Comparison of ENCODE assay signal across 9 cellular contexts in the genomic region with DNA sequence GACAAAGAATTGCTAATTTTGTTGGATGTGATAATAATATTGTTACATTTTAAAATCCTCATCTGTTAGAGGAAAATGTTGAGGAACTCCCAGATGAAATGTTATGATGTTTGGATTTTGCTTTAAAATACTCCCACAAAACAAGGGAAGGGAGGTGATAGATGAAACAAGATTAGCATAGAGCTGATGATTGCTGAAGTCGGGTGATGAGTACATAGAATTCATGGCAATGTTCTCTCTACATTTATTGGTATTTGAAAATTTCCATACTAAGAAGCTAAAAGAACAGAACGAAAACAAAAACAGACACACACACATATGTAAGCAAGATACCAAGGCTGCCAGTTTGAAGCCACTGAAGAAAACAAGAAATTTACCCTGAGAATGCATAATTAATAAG. TPM values are rescaled to one million over a fixed set of nuclear protein-coding genes. Genes with fewer than 3 reads are reported as not detected.
DNase-seq lines count a peak whose midpoint lies in the region; ATAC-seq, FAIRE-seq and TF ChIP-seq lines count a peak whose summit lies in the region.
"Had no signal": no experiment of that assay in that cellular context is flagged by ENCODE, and none has a peak within 500 bp of the region (broad histone marks: within the 10 kb centered on the region; RNA-seq: fewer than 3 reads in every experiment).

No MANE protein-coding gene starts in this region.

- intact Hi-C loops in Caco-2 (cut with micrococcal nuclease; ENCODE audit: unreplicated experiment) = loop anchor here (10.0 kb wide), 1 partner anchor 319 kb away; a partner anchor contains a TSS
- intact Hi-C loops in esophagus squamous epithelium (cut with DNase I) = no loop called here

- H3K27ac ChIP-seq in RWPE2 (ENCODE audit: poor library complexity, severe bottlenecking) = peak overlapping the region; percentile 77
- H3K27ac ChIP-seq in esophagus squamous epithelium = peak overlapping the region; percentile 94 to 96 (median 95)

- H3K27me3 ChIP-seq in Caco-2 (replicated peaks; ENCODE audit: control insufficient read depth, insufficient read depth, low read length) (no peaks in the 10 kb centered on the region), RWPE2 (ENCODE audit: insufficient read depth, poor library complexity, severe bottlenecking) (no peaks in the 10 kb centered on the region), esophagus squamous epithelium (no peaks in the 10 kb centered on the region)

- H3K4me3 ChIP-seq in Caco-2 (ENCODE audit: low read depth, low read length) (peak overlapping the region; percentile 85), RWPE2 (ENCODE audit: severe bottlenecking) (peak overlapping the region; percentile 46), esophagus squamous epithelium (peak overlapping the region; percentile 72 to 80 (median 78))

- TF ChIP-seq CTCF in Caco-2 (IDR thresholded peaks at IDR 0.05; ENCODE audit: insufficient read depth in 1 of 2, low read depth in 1 of 2, low read length in 1 of 2, severe bottlenecking in 1 of 2, unreplicated experiment in 1 of 2) = no peak
- TF ChIP-seq CTCF in RWPE2 (IDR thresholded peaks at IDR 0.05; ENCODE audit: poor library complexity, severe bottlenecking) = no peak
- TF ChIP-seq CTCF in esophagus squamous epithelium (IDR thresholded peaks at IDR 0.05) = no peak
- TF ChIP-seq CTCF in osteocyte (IDR thresholded peaks at IDR 0.05) = no peak

- ATAC-seq in RWPE2 (ENCODE audit: low read depth) (no peak), GM18858 (IDR thresholded peaks at IDR 0.05; ENCODE audit: unreplicated experiment) (no peak), GM19455 (IDR thresholded peaks at IDR 0.05; ENCODE audit: unreplicated experiment) (no peak)

- POLR2A ChIA-PET in Caco-2 (lab: Charles Lee) = no interaction called here

- WGBS in esophagus squamous epithelium, 2 donors = 29 to 36% methylated on average over 2 of the region's 2 CpGs

- no peak for TF ChIP-seq POLR2A in esophagus squamous epithelium (IDR thresholded peaks at IDR 0.05)

- peaks cover 28% of the 10 kb centered on the region for H3K36me3 Mint-ChIP-seq in Caco-2 (ENCODE audit: insufficient read depth, unreplicated experiment)
- H3K36me3 Mint-ChIP-seq in osteocyte (ENCODE audit: unreplicated experiment) = peaks cover 29% of the 10 kb centered on the region

- no peak for FAIRE-seq in urothelium cell line (lab: Jason Lieb, UNC)

- no peaks in the 10 kb centered on the region; the same call in 1 of the 2 replicates for H3K36me3 ChIP-seq in Caco-2 (ENCODE audit: control insufficient read depth, insufficient read depth, low read length)
- H3K36me3 ChIP-seq in RWPE2 (ENCODE audit: low read depth) = peaks cover 10% of the 10 kb centered on the region
- peaks cover 0 to 8% (median 0%) of the 10 kb centered on the region in 3 donors for H3K36me3 ChIP-seq in esophagus squamous epithelium

- TSS peak; percentile 19 for BruUV-seq in Caco-2 (replicated peaks; lab: Mats Ljungman, UMichigan)

- CTCF ChIA-PET in Caco-2 (lab: Charles Lee) = interaction anchor here (0.9 kb wide), 1 partner anchor 586 kb away, joined by 5 read pairs; no protein-coding TSS in a partner anchor

- H3K27me3 Mint-ChIP-seq in Caco-2 (ENCODE audit: insufficient read depth, unreplicated experiment) (no peaks in the 10 kb centered on the region), osteocyte (ENCODE audit: unreplicated experiment) (no peaks in the 10 kb centered on the region)

- no peaks in the 10 kb centered on the region for H3K9me3 ChIP-seq in Caco-2
- no peaks in the 10 kb centered on the region for H3K9me3 ChIP-seq in RWPE2 (ENCODE audit: severe bottlenecking)
- no peaks in the 10 kb centered on the region for H3K9me3 ChIP-seq in esophagus squamous epithelium

- H3K9me3 Mint-ChIP-seq in Caco-2 (ENCODE audit: unreplicated experiment) = no peaks in the 10 kb centered on the region
- H3K9me3 Mint-ChIP-seq in osteocyte (ENCODE audit: unreplicated experiment) = no peaks in the 10 kb centered on the region

- peak overlapping the region; percentile 87 for H3K27ac Mint-ChIP-seq in Caco-2 (ENCODE audit: unreplicated experiment)
- H3K27ac Mint-ChIP-seq in osteocyte (ENCODE audit: unreplicated experiment) = peak overlapping the region; percentile 99

- H3K4me1 ChIP-seq in Caco-2 (peaks cover 14% of the 10 kb centered on the region), RWPE2 (ENCODE audit: insufficient read depth, poor library complexity, severe bottlenecking) (peaks cover 29% of the 10 kb centered on the region), esophagus squamous epithelium (peaks cover 3 to 60% (median 8%) of the 10 kb centered on the region in 3 donors)

- peak overlapping the region; percentile 81 for H3K4me3 Mint-ChIP-seq in Caco-2 (ENCODE audit: unreplicated experiment)
- H3K4me3 Mint-ChIP-seq in osteocyte (ENCODE audit: unreplicated experiment) = peak overlapping the region; percentile 95

- DNase-seq in Caco-2 = no peak
- no peak for DNase-seq in RWPE2 (ENCODE audit: low spot score)
- DNase-seq in esophagus squamous epithelium (lab: John Stamatoyannopoulos, UW) = no peak
- DNase-seq in osteocyte (ENCODE audit: extremely low spot score, unreplicated experiment) = no peak
- DNase-seq in urothelium cell line (ENCODE audit: low spot score) = no peak
- no peak for DNase-seq in AG08395 (ENCODE audit: low spot score)
- DNase-seq: activated CD4-positive, alpha-beta T cell treated with anti-CD3 and anti-CD28 coated beads for 1 hour had no signal

- peaks cover 21% of the 10 kb centered on the region for H3K4me1 Mint-ChIP-seq in Caco-2 (ENCODE audit: low read depth, unreplicated experiment)
- peaks cover 44% of the 10 kb centered on the region for H3K4me1 Mint-ChIP-seq in osteocyte (ENCODE audit: unreplicated experiment)

RNA-seq across cellular contexts. Expression of a gene that starts 1.6 kb away (rescaled TPM):
- total RNA-seq in Caco-2 (2022) (29.5 and 30.3 TPM in 2 replicates), esophagus squamous epithelium (100 to 1,000 TPM in 1 of 4 donors, 10 to 100 TPM in 3; 50.4 to 110 (median 84.4) TPM), osteocyte (45.3 and 46.4 TPM in 2 replicates)
